19 cellular contexts compared by ENCODE assay signal in genomic region chr7:135901585-135902540, GRCh38.
"Had no signal": no experiment of that assay in that cellular context is flagged by ENCODE, and none has a peak within 500 bp of the region (broad histone marks: within the 10 kb centered on the region; RNA-seq: fewer than 3 reads in every experiment).

No MANE protein-coding gene starts in this region.

- H3K36me3 Mint-ChIP-seq: activated naive CD4-positive, alpha-beta T cell treated with anti-CD3 and anti-CD28 coated beads, Interleukin-2, amount 50 U/mL, for 72 hours; naive thymus-derived CD8-positive, alpha-beta T cell had no signal

- H3K4me1 Mint-ChIP-seq: activated CD4-positive, alpha-beta T cell treated with anti-CD3 and anti-CD28 coated beads for 36 hours had no signal

- H3K27ac ChIP-seq: adrenal gland, esophagus muscularis mucosa, heart right ventricle, spleen, upper lobe of right lung had no signal

- H3K4me3 Mint-ChIP-seq: activated CD4-positive, alpha-beta T cell treated with anti-CD3 and anti-CD28 coated beads for 36 hours; dendritic cell treated with granulocyte-macrophage colony-stimulating factor and Interleukin-4, amounts not matched to agents 40 ng/mL and 50 ng/mL, for 4 days; naive thymus-derived CD8-positive, alpha-beta T cell; T-helper 2 cell treated with Interferon-gamma antibody and Interleukin-4, amounts not matched to agents 5 μg/mL and 100 μg/mL, for 36 hours had no signal

- H3K9me3 Mint-ChIP-seq: dendritic cell treated with granulocyte-macrophage colony-stimulating factor and Interleukin-4, amounts not matched to agents 40 ng/mL and 50 ng/mL, for 4 days; T-helper 2 cell treated with Interferon-gamma antibody and Interleukin-4, amounts not matched to agents 5 μg/mL and 100 μg/mL, for 36 hours had no signal

- H3K36me3 ChIP-seq: adrenal gland, esophagus muscularis mucosa, heart right ventricle, spleen, upper lobe of right lung had no signal

- DNase-seq: activated CD4-positive, alpha-beta T cell treated with anti-CD3 and anti-CD28 coated beads for 36 hours; activated CD4-positive, alpha-beta T cell treated with anti-CD3 and anti-CD28 coated beads, Interleukin-2, amount 50 U/mL, for 48 hours; activated gamma-delta T cell treated with Interleukin-2 at 50 U/mL for 16 hours; adrenal gland; effector CD8-positive, alpha-beta T cell; heart right ventricle; kidney glomerular epithelial cell; mesenchymal stem cell; naive thymus-derived CD8-positive, alpha-beta T cell; occipital lobe; retina; spleen; stimulated activated naive CD4-positive, alpha-beta T cell; upper lobe of right lung had no signal

- H3K27me3 ChIP-seq: adrenal gland, esophagus muscularis mucosa, heart right ventricle, spleen, upper lobe of right lung had no signal

- H3K27me3 Mint-ChIP-seq: activated CD4-positive, alpha-beta T cell treated with anti-CD3 and anti-CD28 coated beads for 36 hours; dendritic cell treated with granulocyte-macrophage colony-stimulating factor and Interleukin-4, amounts not matched to agents 40 ng/mL and 50 ng/mL, for 4 days; naive thymus-derived CD8-positive, alpha-beta T cell had no signal

- H3K27ac Mint-ChIP-seq: activated CD4-positive, alpha-beta T cell treated with anti-CD3 and anti-CD28 coated beads for 36 hours; activated naive CD4-positive, alpha-beta T cell treated with anti-CD3 and anti-CD28 coated beads, Interleukin-2, amount 50 U/mL, for 72 hours; dendritic cell treated with granulocyte-macrophage colony-stimulating factor and Interleukin-4, amounts not matched to agents 40 ng/mL and 50 ng/mL, for 4 days; T-helper 2 cell treated with Interferon-gamma antibody and Interleukin-4, amounts not matched to agents 5 μg/mL and 100 μg/mL, for 36 hours had no signal

- H3K4me3 ChIP-seq: adrenal gland, esophagus muscularis mucosa, heart right ventricle, spleen, upper lobe of right lung had no signal

- FAIRE-seq: endothelial cell of umbilical vein had no signal

- ATAC-seq: activated CD4-positive, alpha-beta T cell treated with anti-CD3 and anti-CD28 coated beads for 36 hours; activated naive CD4-positive, alpha-beta T cell treated with anti-CD3 and anti-CD28 coated beads, Interleukin-2, amount 50 U/mL, for 72 hours; naive thymus-derived CD8-positive, alpha-beta T cell; upper lobe of right lung had no signal

- H3K4me1 ChIP-seq: adrenal gland, esophagus muscularis mucosa, heart right ventricle, spleen, upper lobe of right lung had no signal

- H3K9me3 ChIP-seq: adrenal gland, esophagus muscularis mucosa, heart right ventricle, spleen, upper lobe of right lung had no signal
